Comparison of ENCODE assay signal across 9 cellular contexts in genomic region chr16:88429387-88430184, GRCh38. TPM values are rescaled to one million over a fixed set of nuclear protein-coding genes. Genes with fewer than 3 reads are reported as not detected.
DNase-seq lines count a peak whose midpoint lies in the region; ATAC-seq, FAIRE-seq and TF ChIP-seq lines count a peak whose summit lies in the region.
"Had no signal": no experiment of that assay in that cellular context is flagged by ENCODE, and none has a peak within 500 bp of the region (broad histone marks: within the 10 kb centered on the region; RNA-seq: fewer than 3 reads in every experiment).

No MANE protein-coding gene starts in this region.

- peaks cover 7% of the 10 kb centered on the region for H3K79me2 ChIP-seq in endothelial cell of umbilical vein (ENCODE audit: control insufficient read depth, insufficient read depth, low read length)

- H3K27me3 Mint-ChIP-seq in CD8-positive, alpha-beta T cell (ENCODE audit: low read depth), result no peaks in the 10 kb centered on the region

- H3K4me1 Mint-ChIP-seq in CD8-positive, alpha-beta T cell (ENCODE audit: low read depth), result peaks cover 6% of the 10 kb centered on the region

- dilution Hi-C loops in endothelial cell of umbilical vein (cut with MboI; ENCODE audit: extremely low pct_ligation_motif_present, low sequenced_read_pairs), result no loop called here

- no peak for DNase-seq in CD8-positive, alpha-beta T cell
- DNase-seq in NT2/D1 (ENCODE audit: low read depth, low spot score) (no peak), endothelial cell of umbilical vein (ENCODE audit: low read depth, low spot score) (no peak), gastrocnemius medialis (no peak), NCI-H524 treated with DMSO at 0.1 percent for 48 hours (lab: John Stamatoyannopoulos, UW) (no peak), globus pallidus (ENCODE audit: low spot score) (no peak)
- DNase-seq: DMS153 had no signal

- H3K27ac ChIP-seq in CD8-positive, alpha-beta T cell (ENCODE audit: low read depth, low read length), result no peak overlapping the region
- peak overlapping the region; percentile 59 for H3K27ac ChIP-seq in endothelial cell of umbilical vein (ENCODE audit: insufficient read depth, low read depth, low read length)
- no peak overlapping the region for H3K27ac ChIP-seq in gastrocnemius medialis

- CTCF ChIA-PET in CD8-positive, alpha-beta T cell (lab: Charles Lee), result interaction anchor here (1.0 kb wide), 1 partner anchor 9 kb away, joined by 3 read pairs; no protein-coding TSS in a partner anchor
- CTCF ChIA-PET in endothelial cell of umbilical vein (lab: Charles Lee), result interaction anchor here (0.9 to 1.0 kb wide), 2 partner anchors 8 to 9 kb away, joined by 3 to 4 read pairs; no protein-coding TSS in a partner anchor

- no peaks in the 10 kb centered on the region for H3K27me3 ChIP-seq in CD8-positive, alpha-beta T cell (ENCODE audit: insufficient read depth, low read length)
- H3K27me3 ChIP-seq in NT2/D1 (ENCODE audit: insufficient read depth, insufficient read length) (peaks cover 32% of the 10 kb centered on the region), endothelial cell of umbilical vein (ENCODE audit: control insufficient read depth in 2 of 2, insufficient read depth in 2 of 2, low read length in 2 of 2) (no peaks in the 10 kb centered on the region), gastrocnemius medialis (peaks cover 27 to 44% (median 42%) of the 10 kb centered on the region in 3 donors)

- H2AFZ ChIP-seq in endothelial cell of umbilical vein (ENCODE audit: low read depth, low read length), result peak overlapping the region; percentile 78

- peak overlapping the region; percentile 72 for H3K4me3 Mint-ChIP-seq in CD8-positive, alpha-beta T cell

- no peaks in the 10 kb centered on the region for H3K9me3 ChIP-seq in CD8-positive, alpha-beta T cell (ENCODE audit: low read length)
- no peaks in the 10 kb centered on the region for H3K9me3 ChIP-seq in NT2/D1 (ENCODE audit: insufficient read depth, low read length)
- H3K9me3 ChIP-seq in endothelial cell of umbilical vein (replicated peaks; ENCODE audit: control insufficient read depth, insufficient read depth, low read length), result no peaks in the 10 kb centered on the region
- H3K9me3 ChIP-seq in gastrocnemius medialis, result no peaks in the 10 kb centered on the region

- H3K4me3 ChIP-seq in CD8-positive, alpha-beta T cell (ENCODE audit: low read depth, low read length), result peak overlapping the region; percentile 55
- H3K4me3 ChIP-seq in NT2/D1 (ENCODE audit: insufficient read length, low read depth) (no peak overlapping the region), endothelial cell of umbilical vein (replicated peaks in 1 of 3; ENCODE audit: insufficient read depth in 1 of 3, low read depth in 1 of 3, low read length in 3 of 3) (peak overlapping the region; percentile 42 to 51 (median 48)), gastrocnemius medialis (peak overlapping the region; percentile 35 to 51 (median 46))

- H3K27ac Mint-ChIP-seq in CD8-positive, alpha-beta T cell, result no peak overlapping the region

- H4K20me1 ChIP-seq in endothelial cell of umbilical vein (replicated peaks; ENCODE audit: control insufficient read depth, extremely low read depth, insufficient read depth, low read length), result no peaks in the 10 kb centered on the region

- ATAC-seq in CD8-positive, alpha-beta T cell, result no peak
- ATAC-seq in gastrocnemius medialis (no peak), GM18867 (IDR thresholded peaks at IDR 0.05; ENCODE audit: unreplicated experiment) (no peak), GM21423 (IDR thresholded peaks at IDR 0.05; ENCODE audit: unreplicated experiment) (no peak)

- peak overlapping the region; percentile 32 for H3K9ac ChIP-seq in NT2/D1 (ENCODE audit: insufficient read length, low read depth)
- peak overlapping the region; percentile 67 for H3K9ac ChIP-seq in endothelial cell of umbilical vein (replicated peaks; ENCODE audit: extremely low read depth, insufficient read depth, low read length)

- no peaks in the 10 kb centered on the region for H3K36me3 Mint-ChIP-seq in CD8-positive, alpha-beta T cell

- TF ChIP-seq CTCF in CD8-positive, alpha-beta T cell (IDR thresholded peaks at IDR 0.05), result no peak
- no peak for TF ChIP-seq CTCF in endothelial cell of umbilical vein (IDR thresholded peaks at IDR 0.05; ENCODE audit: extremely low read depth in 1 of 2, insufficient read depth in 1 of 2, low read depth in 1 of 2, low read length in 2 of 2)
- no peak for TF ChIP-seq CTCF in gastrocnemius medialis (IDR thresholded peaks at IDR 0.05 in 4 of 5, conservative IDR thresholded peaks at IDR 0.05 in 1 of 5)

- BruUV-seq in endothelial cell of umbilical vein (replicated peaks; lab: Mats Ljungman, UMichigan), result no TSS peak

- H3K9me3 Mint-ChIP-seq in CD8-positive, alpha-beta T cell, result no peaks in the 10 kb centered on the region

- no peaks in the 10 kb centered on the region for H3K36me3 ChIP-seq in CD8-positive, alpha-beta T cell (ENCODE audit: insufficient read depth, low read length)
- H3K36me3 ChIP-seq in NT2/D1 (ENCODE audit: insufficient read depth, insufficient read length, low read length) (peaks cover 7% of the 10 kb centered on the region), endothelial cell of umbilical vein (ENCODE audit: control insufficient read depth in 2 of 2, extremely low read depth in 1 of 2, insufficient read depth in 2 of 2, low read length in 2 of 2) (no peaks in the 10 kb centered on the region), gastrocnemius medialis (no peaks in the 10 kb centered on the region)

- peaks cover 13% of the 10 kb centered on the region for H3K4me1 ChIP-seq in CD8-positive, alpha-beta T cell (ENCODE audit: insufficient read depth, low read length)
- peaks cover 12% of the 10 kb centered on the region for H3K4me1 ChIP-seq in NT2/D1 (ENCODE audit: insufficient read depth, insufficient read length)
- peaks cover 13% of the 10 kb centered on the region for H3K4me1 ChIP-seq in endothelial cell of umbilical vein (ENCODE audit: control insufficient read depth, extremely low read depth, insufficient read depth, low read length)
- H3K4me1 ChIP-seq in gastrocnemius medialis, result peaks cover 0 to 8% of the 10 kb centered on the region in 2 donors

- peak overlapping the region; percentile 66 for H3K4me2 ChIP-seq in endothelial cell of umbilical vein (ENCODE audit: insufficient read depth, low read length)

- no peaks in the 10 kb centered on the region for H3K9me1 ChIP-seq in endothelial cell of umbilical vein (replicated peaks; ENCODE audit: control insufficient read depth, extremely low read depth, insufficient read depth, low read length)

- POLR2A ChIA-PET in CD8-positive, alpha-beta T cell (lab: Charles Lee), result interaction anchor here (0.7 kb wide), 1 partner anchor 9 kb away, joined by 3 read pairs; no protein-coding TSS in a partner anchor
- POLR2A ChIA-PET in endothelial cell of umbilical vein (lab: Charles Lee), result no interaction called here

- in situ Hi-C loops in gastrocnemius medialis (cut with MboI; ENCODE audit: low sequenced_read_pairs in 4 of 4), result loop anchor here in 1 of 4 donors (25.0 kb wide), 1 partner anchor 133 kb away; the partner anchor contains the start of gene ZC3H18

- FAIRE-seq in endothelial cell of umbilical vein (lab: Jason Lieb, UNC), result no peak

- no peak for TF ChIP-seq POLR2A in endothelial cell of umbilical vein (IDR thresholded peaks at IDR 0.05; ENCODE audit: low read depth, low read length)
- no peak for TF ChIP-seq POLR2A in gastrocnemius medialis (IDR thresholded peaks at IDR 0.05)

- intact Hi-C loops in CD8-positive, alpha-beta T cell (cut with DNase I, micrococcal nuclease), result no loop called here
- intact Hi-C loops in endothelial cell of umbilical vein (cut with micrococcal nuclease), result loop anchor here (10.0 kb wide), 1 partner anchor 405 kb away; no protein-coding TSS in a partner anchor
- intact Hi-C loops in gastrocnemius medialis (cut with DNase I; ENCODE audit: low total_unique reads), result loop anchor here (10.0 kb wide), 1 partner anchor 445 kb away; no protein-coding TSS in a partner anchor

TF ChIP-seq in endothelial cell of umbilical vein, 7 proteins besides CTCF, POLR2A, EP300 and RAD21:
- TF ChIP-seq MYC (IDR thresholded peaks at IDR 0.05; ENCODE audit: low read depth, low read length) (no peak), GATA2 (IDR thresholded peaks at IDR 0.05; ENCODE audit: insufficient read depth, insufficient read length, low read depth, low read length) (no peak), POLR2AphosphoS5 (IDR thresholded peaks at IDR 0.05; ENCODE audit: insufficient read depth, low read depth, low read length) (no peak), JUN (IDR thresholded peaks at IDR 0.05; ENCODE audit: borderline replicate concordance, insufficient read depth, insufficient read length, low read depth) (no peak), FOS (IDR thresholded peaks at IDR 0.05; ENCODE audit: borderline replicate concordance, insufficient read depth, low read length) (no peak), EZH2 (IDR thresholded peaks at IDR 0.05; ENCODE audit: borderline replicate concordance, low read depth, low read length, severe bottlenecking) (no peak)
- TF ChIP-seq, protein P1, sequence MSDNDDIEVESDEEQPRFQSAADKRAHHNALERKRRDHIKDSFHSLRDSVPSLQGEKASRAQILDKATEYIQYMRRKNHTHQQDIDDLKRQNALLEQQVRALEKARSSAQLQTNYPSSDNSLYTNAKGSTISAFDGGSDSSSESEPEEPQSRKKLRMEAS (IDR thresholded peaks at IDR 0.05; ENCODE audit: insufficient read depth, insufficient read length), result no peak
TF ChIP-seq in endothelial cell of umbilical vein: peak in this region for 0.

RNA-seq across cellular contexts. Expression of gene ZFPM1, which starts 23.5 kb away (rescaled TPM):
- 10 to 100 TPM; 43.4 to 46.5 TPM for total RNA-seq in CD8-positive, alpha-beta T cell
- total RNA-seq in endothelial cell of umbilical vein (7.5 and 8.2 TPM in 2 replicates), gastrocnemius medialis (under 1 TPM; 0.31 to 0.71 (median 0.56) TPM)
- 0.37 and 0.72 TPM in 2 replicates for polyA plus RNA-seq in endothelial cell of umbilical vein
- polyA plus RNA-seq in endothelial cell of umbilical vein (2011; cell fraction: cytosol; rRNA removed), result 0.40 and 0.87 TPM in 2 replicates
- 1.8 and 2.1 TPM in 2 replicates for polyA plus RNA-seq in endothelial cell of umbilical vein (2011; cell fraction: nucleus; rRNA removed)
- polyA plus RNA-seq in endothelial cell of umbilical vein (2012), result 2.3 and 5.3 TPM in 2 replicates
- polyA minus RNA-seq in endothelial cell of umbilical vein, result 0.36 and 0.66 TPM in 2 replicates
- 2.8 TPM for polyA minus RNA-seq in endothelial cell of umbilical vein (2011; cell fraction: cytosol; rRNA and poly(A)+ RNA removed)
- 1.4 and 4.4 TPM in 2 replicates for polyA minus RNA-seq in endothelial cell of umbilical vein (2011; cell fraction: nucleus; rRNA and poly(A)+ RNA removed)

RNA-seq across cellular contexts. Expression of gene ZNF469, which starts 46.8 kb away (rescaled TPM):
- 1 to 10 TPM in 1 of 2 experiments, under 1 TPM in 1; 0.83 to 1.0 TPM for total RNA-seq in CD8-positive, alpha-beta T cell
- 5.7 and 6.3 TPM in 2 replicates for total RNA-seq in endothelial cell of umbilical vein
- polyA plus RNA-seq in endothelial cell of umbilical vein, result 0.90 and 1.1 TPM in 2 replicates
- polyA plus RNA-seq in endothelial cell of umbilical vein (2011; cell fraction: cytosol; rRNA removed), result 0.87 and 1.1 TPM in 2 replicates
- polyA plus RNA-seq in endothelial cell of umbilical vein (2011; cell fraction: nucleus; rRNA removed), result 1.1 TPM in 2 replicates
- 2.7 and 4.8 TPM in 2 replicates for polyA plus RNA-seq in endothelial cell of umbilical vein (2012)
- polyA minus RNA-seq in endothelial cell of umbilical vein, result 1.2 and 1.8 TPM in 2 replicates
- not detected for polyA minus RNA-seq in endothelial cell of umbilical vein (2011; cell fraction: cytosol; rRNA and poly(A)+ RNA removed)
- 1.2 and 2.2 TPM in 2 replicates for polyA minus RNA-seq in endothelial cell of umbilical vein (2011; cell fraction: nucleus; rRNA and poly(A)+ RNA removed)
- total RNA-seq in gastrocnemius medialis, result under 1 TPM; 0.03 to 0.16 (median 0.07) TPM

Comparison
In these comparisons a context has a peak if more than half of its experiments do, and no peak if none do; other contexts are left out.
1. intact Hi-C loops: an anchor here in endothelial cell of umbilical vein (10.0 kb wide) and gastrocnemius medialis (10.0 kb wide); none called in CD8-positive, alpha-beta T cell.